In the genomic region with DNA sequence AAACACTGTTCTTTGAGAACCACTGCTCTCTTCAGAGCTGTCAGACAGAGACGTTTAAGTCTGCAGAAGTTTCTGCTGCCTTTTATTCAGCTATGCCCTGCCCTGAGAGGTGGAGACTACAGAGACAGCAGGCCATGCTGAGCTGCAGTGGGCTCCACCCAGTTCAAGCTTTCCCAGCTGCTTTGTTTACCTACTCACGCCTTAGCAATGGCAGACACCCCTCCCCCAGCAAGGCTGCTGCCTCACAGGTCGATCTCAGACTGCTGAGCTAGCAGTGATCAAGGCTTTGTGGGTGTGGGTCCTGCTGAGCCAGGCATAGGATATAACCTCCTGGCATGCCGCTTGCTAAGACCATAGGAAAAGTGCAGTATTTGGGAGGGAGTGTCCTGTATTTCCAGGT, we compare ENCODE assay signal across 30 cellular contexts.
"Had no signal": no experiment of that assay in that cellular context is flagged by ENCODE, and none has a peak within 500 bp of the region (broad histone marks: within the 10 kb centered on the region; RNA-seq: fewer than 3 reads in every experiment).

No MANE protein-coding gene starts in this region.

- H3K27me3 ChIP-seq: brain microvascular endothelial cell, esophagus squamous epithelium, pancreas, testis, transverse colon had no signal

- H3K4me3 ChIP-seq: esophagus squamous epithelium, pancreas, prostate gland, skin epidermis, testis, transverse colon had no signal

- H3K36me3 ChIP-seq: brain microvascular endothelial cell, esophagus squamous epithelium, pancreas, prostate gland, transverse colon had no signal

- DNase-seq: activated CD4-positive, alpha-beta T cell treated with anti-CD3 and anti-CD28 coated beads for 48 hours; activated CD4-positive, alpha-beta T cell treated with anti-CD3 and anti-CD28 coated beads, Interleukin-2, amount 50 U/mL, for 48 hours; activated CD8-positive, alpha-beta memory T cell treated with anti-CD3 and anti-CD28 coated beads for 24 hours; activated effector memory CD4-positive, alpha-beta T cell treated with Interleukin-2 at 50 U/mL for 16 hours; activated naive CD4-positive, alpha-beta T cell treated with anti-CD3 and anti-CD28 coated beads, Interleukin-2, amount 10 ng/mL, durations not matched to agents 7 days and 5 days; activated naive CD8-positive, alpha-beta T cell treated with anti-CD3 and anti-CD28 coated beads, Interleukin-2, amount 10 ng/mL, durations not matched to agents 7 days and 5 days; brain microvascular endothelial cell; central memory CD4-positive, alpha-beta T cell; esophagus squamous epithelium; foreskin melanocyte; glutamatergic neuron; immature natural killer cell; kidney; left colon; midbrain; naive thymus-derived CD4-positive, alpha-beta T cell; nucleus accumbens; pancreas; retina; stimulated activated CD4-positive, alpha-beta T cell treated with anti-CD3 and anti-CD28 coated beads, Interleukin-12 subunit alpha, Interleukin-12 subunit beta, amount 100 ng/mL, for 4 hours; stimulated activated CD4-positive, alpha-beta T cell treated with anti-CD3 and anti-CD28 coated beads, Interleukin-4, amount 100 ng/mL, for 1 hour; stimulated activated naive CD8-positive, alpha-beta T cell treated with anti-CD3 and anti-CD28 coated beads, Interleukin-15, Interleukin-2, amounts not matched to agents 100 U/mL and 50 U/mL, for 24 hours; T-helper 1 cell; testis; transverse colon had no signal

- H3K4me1 ChIP-seq: esophagus squamous epithelium, pancreas, prostate gland, testis, transverse colon had no signal

- ATAC-seq: activated CD4-positive, CD25-positive, alpha-beta regulatory T cell treated with anti-CD3 and anti-CD28 coated beads, Interleukin-2, amount 50 U/mL, for 24 hours; left colon; naive thymus-derived CD4-positive, alpha-beta T cell; pancreas; sciatic nerve; stimulated activated naive CD8-positive, alpha-beta T cell treated with anti-CD3 and anti-CD28 coated beads, Interleukin-15, Interleukin-2, amounts not matched to agents 100 U/mL and 50 U/mL, for 24 hours had no signal

- H3K27ac ChIP-seq: brain microvascular endothelial cell, esophagus squamous epithelium, pancreas, prostate gland, skin epidermis, testis, transverse colon, VCaP had no signal
